ENCODE assay signal across 18 cellular contexts in the genomic region with DNA sequence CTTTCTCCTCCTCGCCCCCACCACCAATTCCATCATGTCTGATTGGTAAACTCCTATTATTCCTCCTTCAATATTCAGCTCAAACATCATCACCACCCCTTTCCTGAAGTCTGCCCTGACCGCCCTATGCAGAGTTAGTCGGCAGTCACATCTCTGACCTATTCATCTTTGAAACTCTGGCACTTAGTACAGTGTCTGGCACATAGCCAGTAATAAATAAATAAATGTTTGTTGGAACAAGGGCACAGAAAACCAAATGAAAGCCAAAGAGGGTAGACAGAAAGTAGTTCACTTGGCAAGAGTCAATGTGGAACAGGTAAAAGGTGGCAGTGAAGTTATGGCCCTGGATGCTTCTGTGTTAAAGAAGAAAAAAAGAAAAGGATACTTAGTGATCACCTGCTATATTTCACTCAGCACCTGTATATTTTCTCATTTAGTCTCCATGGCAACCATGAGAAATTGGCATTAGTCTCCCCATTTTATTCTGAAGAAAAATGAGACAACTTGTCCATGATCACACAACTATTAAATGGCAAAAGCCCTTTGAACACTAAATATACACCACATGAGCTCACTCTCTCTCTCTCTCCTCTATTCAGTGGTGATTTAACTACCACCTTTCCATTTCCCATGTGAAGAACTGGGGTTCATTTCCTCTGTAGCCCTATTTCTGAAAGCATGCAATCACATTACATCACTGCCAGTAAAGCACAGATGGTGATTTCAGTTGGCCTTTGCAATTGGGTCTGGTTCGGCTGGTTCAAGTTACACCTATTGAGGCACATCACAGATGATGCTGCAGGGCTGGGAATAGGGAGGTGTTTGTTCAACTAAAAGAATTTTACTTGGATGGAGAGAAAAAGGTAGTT. TPM values are rescaled to one million over a fixed set of nuclear protein-coding genes. Genes with fewer than 3 reads are reported as not detected.
A peak's percentile ranks its signal among the peaks of the same experiment; 100 is the strongest.
DNase-seq lines count a peak whose midpoint lies in the region; ATAC-seq, FAIRE-seq and TF ChIP-seq lines count a peak whose summit lies in the region.
"Had no signal": no experiment of that assay in that cellular context is flagged by ENCODE, and none has a peak within 500 bp of the region (broad histone marks: within the 10 kb centered on the region; RNA-seq: fewer than 3 reads in every experiment).

No MANE protein-coding gene starts in this region.

- H2AFZ ChIP-seq in fibroblast of lung (ENCODE audit: low read length): no peak overlapping the region
- H2AFZ ChIP-seq: neural progenitor cell had no signal

- intact Hi-C loops in spleen (cut with DNase I; ENCODE audit: low total_unique reads): no loop called here
- intact Hi-C loops in tibial artery (cut with DNase I; ENCODE audit: low total_unique reads): no loop called here

- ATAC-seq in GM18907 (IDR thresholded peaks at IDR 0.05; ENCODE audit: unreplicated experiment) (peak; percentile 33), HG02973 (IDR thresholded peaks at IDR 0.05; ENCODE audit: unreplicated experiment) (no peak)

- H3K27ac ChIP-seq in fibroblast of lung (ENCODE audit: insufficient read depth, low read length) (no peak overlapping the region), spleen (no peak overlapping the region), tibial artery (no peak overlapping the region)
- H3K27ac ChIP-seq: cardiac muscle cell, neural progenitor cell, SJCRH30 had no signal

- peaks cover 30% of the 10 kb centered on the region for H3K79me2 ChIP-seq in fibroblast of lung (ENCODE audit: control insufficient read depth, insufficient read depth, low read length)

- in situ Hi-C loops in G401 (cut with HindIII; ENCODE audit: low sequenced_read_pairs): no loop called here

- H4K20me1 ChIP-seq in fibroblast of lung (ENCODE audit: control insufficient read depth, extremely low read depth, insufficient read depth, low read length): no peaks in the 10 kb centered on the region

- no peak for FAIRE-seq in urothelium cell line (lab: Jason Lieb, UNC)
- FAIRE-seq: kidney had no signal

- H3K4me3 ChIP-seq in fibroblast of lung (replicated peaks in 1 of 4; ENCODE audit: control extremely low read depth in 1 of 4, insufficient read depth in 1 of 4, low read depth in 3 of 4, low read length in 4 of 4) (no peak overlapping the region), spleen (no peak overlapping the region), tibial artery (no peak overlapping the region)
- H3K4me3 ChIP-seq: cardiac muscle cell, neural progenitor cell, SJCRH30 had no signal

- peak overlapping the region; percentile 5 for H3K4me2 ChIP-seq in fibroblast of lung (ENCODE audit: extremely low read depth, insufficient read depth, low read length)
- H3K4me2 ChIP-seq: neural progenitor cell had no signal

- 87 to 94% (median 88%) methylated on average over 4 of the region's 4 CpGs for WGBS in spleen, 5 donors

- H3K36me3 ChIP-seq in fibroblast of lung (ENCODE audit: control insufficient read depth, insufficient read depth, low read length) (no peaks in the 10 kb centered on the region), spleen (peaks cover 0 to 3% (median 0%) of the 10 kb centered on the region in 6 donors), tibial artery (no peaks in the 10 kb centered on the region)
- H3K36me3 ChIP-seq: cardiac muscle cell, neural progenitor cell, SJCRH30 had no signal

- no peak for TF ChIP-seq POLR2A in spleen (IDR thresholded peaks at IDR 0.05)

- TF ChIP-seq CTCF in fibroblast of lung (conservative IDR thresholded peaks at IDR 0.05 in 1 of 2, IDR thresholded peaks at IDR 0.05 in 1 of 2; ENCODE audit: low read depth in 1 of 2, low read length in 2 of 2) (no peak), spleen (IDR thresholded peaks at IDR 0.05 in 8 of 11, conservative IDR thresholded peaks at IDR 0.05 in 3 of 11) (no peak), tibial artery (IDR thresholded peaks at IDR 0.05) (no peak)

- H3K9me3 ChIP-seq in fibroblast of lung (ENCODE audit: control insufficient read depth, insufficient read depth, low read depth, low read length): no peaks in the 10 kb centered on the region
- H3K9me3 ChIP-seq in spleen: no peaks in the 10 kb centered on the region
- H3K9me3 ChIP-seq in tibial artery: no peaks in the 10 kb centered on the region
- H3K9me3 ChIP-seq: SJCRH30 had no signal

- DNase-seq in G401 (ENCODE audit: low spot score): peak; percentile 79
- DNase-seq in NCI-H69 (lab: John Stamatoyannopoulos, UW): peak; percentile 74
- DNase-seq in fibroblast of lung (ENCODE audit: low read depth in 2 of 2): no peak
- DNase-seq in spleen: no peak
- DNase-seq in tibial artery: no peak
- no peak for DNase-seq in urothelium cell line (ENCODE audit: low spot score)
- DNase-seq: AML-193; hippocampal formation; kidney; NCI-H2081 treated with DMSO at 0.1 percent for 48 hours; SJCRH30; stimulated activated naive CD4-positive, alpha-beta T cell treated with Interleukin-2 at 50 U/mL for 16 hours; T-helper 2 cell; trophoblast cell had no signal

- H3K4me1 ChIP-seq in fibroblast of lung (ENCODE audit: control insufficient read depth, extremely low read depth, insufficient read depth, low read length) (peaks cover 27% of the 10 kb centered on the region), spleen (peaks cover 0 to 32% (median 15%) of the 10 kb centered on the region in 6 donors), tibial artery (peaks cover 0 to 36% (median 27%) of the 10 kb centered on the region in 4 donors)
- H3K4me1 ChIP-seq: neural progenitor cell had no signal

- H3K27me3 ChIP-seq in fibroblast of lung (ENCODE audit: control insufficient read depth, insufficient read depth, low read length): no peaks in the 10 kb centered on the region
- no peaks in the 10 kb centered on the region for H3K27me3 ChIP-seq in spleen (replicated peaks in 1 of 7)
- H3K27me3 ChIP-seq in tibial artery: no peaks in the 10 kb centered on the region
- H3K27me3 ChIP-seq: cardiac muscle cell, neural progenitor cell, SJCRH30 had no signal

- H3K9ac ChIP-seq in fibroblast of lung (ENCODE audit: insufficient read depth, low read length): no peak overlapping the region
- H3K9ac ChIP-seq: neural progenitor cell had no signal

RNA-seq across cellular contexts. Expression of a gene that starts 25.3 kb away (rescaled TPM):
- 155 and 220 TPM in 2 replicates for total RNA-seq in G401 (2014; rRNA removed; shearing (Covaris generic))
- total RNA-seq in fibroblast of lung: 88.3 and 94.0 TPM in 2 replicates
- polyA plus RNA-seq in fibroblast of lung: 80.8 and 100 TPM in 2 replicates
- 59.8 and 75.1 TPM in 2 replicates for polyA plus RNA-seq in fibroblast of lung (2012)
- polyA minus RNA-seq in fibroblast of lung (ENCODE audit: low replicate concordance): 3.1 and 4.6 TPM in 2 replicates
- 10 to 100 TPM; 34.5 to 60.3 (median 43.4) TPM for total RNA-seq in spleen
- polyA plus RNA-seq in spleen: 10 to 100 TPM; 18.6 to 29.5 (median 25.3) TPM

Comparison
In these comparisons a context has a peak if more than half of its experiments do, and no peak if none do; other contexts are left out.
1. DNase-seq: peak in G401 (single experiment) and NCI-H69 (single experiment); none in fibroblast of lung (0 of 2), spleen (single experiment), tibial artery (0 of 2) and urothelium cell line (single experiment).